ENCODE assay signal across 8 cellular contexts in the genomic region with DNA sequence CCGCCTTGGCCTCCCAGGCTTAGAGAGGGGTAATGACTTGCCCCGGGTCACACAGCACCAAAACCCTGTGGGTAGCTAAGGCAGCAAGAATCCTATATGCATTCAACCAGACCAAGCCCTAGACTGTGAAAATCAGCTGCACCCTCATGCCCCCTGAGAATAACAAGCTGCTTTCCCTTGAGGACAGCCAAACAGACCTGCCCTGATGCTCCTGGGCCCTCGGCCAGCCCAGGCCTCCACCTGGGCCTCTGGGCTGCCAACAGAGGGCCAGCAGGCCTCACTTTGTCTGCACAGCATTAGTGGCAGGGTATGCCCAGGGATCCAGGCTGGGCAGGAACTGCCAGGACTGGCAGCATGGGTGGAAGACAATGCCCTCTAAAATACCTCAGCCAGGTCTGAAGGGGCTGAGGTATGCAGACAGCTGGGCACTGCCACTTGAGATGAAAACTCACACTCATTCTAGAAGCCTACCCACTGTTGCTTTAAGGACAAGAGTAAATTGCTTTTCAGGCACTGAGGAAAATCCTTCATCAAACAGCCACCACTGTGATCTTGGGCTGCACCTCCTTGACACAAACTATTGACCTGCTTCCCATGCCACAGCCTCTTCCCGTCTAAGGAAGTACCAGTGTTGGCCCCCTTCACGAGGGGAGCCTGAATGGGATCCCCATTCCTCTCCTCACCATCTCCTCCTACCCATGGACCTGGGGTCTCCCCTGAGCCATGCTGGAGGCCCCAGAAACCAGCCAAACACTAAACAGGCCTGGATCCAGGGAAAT. TPM values are rescaled to one million over a fixed set of nuclear protein-coding genes. Genes with fewer than 3 reads are reported as not detected.
DNase-seq lines count a peak whose midpoint lies in the region; ATAC-seq and TF ChIP-seq lines count a peak whose summit lies in the region.

No MANE protein-coding gene starts in this region.

- no peak overlapping the region for H2AFZ ChIP-seq in GM23338

- H3K36me3 ChIP-seq in CD4-positive, CD25-positive, alpha-beta regulatory T cell (ENCODE audit: control insufficient read depth, insufficient read depth, low read length): peaks cover 6% of the 10 kb centered on the region
- no peaks in the 10 kb centered on the region; the same call in 1 of the 2 replicates for H3K36me3 ChIP-seq in GM23338 (ENCODE audit: insufficient read depth)
- H3K36me3 ChIP-seq in mesendoderm (ENCODE audit: control insufficient read depth, insufficient read depth, low read length): peaks cover 2% of the 10 kb centered on the region
- H3K36me3 ChIP-seq in ovary: no peaks in the 10 kb centered on the region

- H3K4me3 Mint-ChIP-seq in CD4-positive, CD25-positive, alpha-beta regulatory T cell: peak overlapping the region in 3 of 4 donors; percentile 55 to 78 (median 76)
- peak overlapping the region; percentile 39; the same call in 1 of the 3 replicates for H3K4me3 Mint-ChIP-seq in GM23338
- H3K4me3 Mint-ChIP-seq in activated CD4-positive, alpha-beta memory T cell treated with anti-CD3 and anti-CD28 coated beads, Interleukin-2, amount 10 ng/mL, durations not matched to agents 7 days and 5 days: no peak overlapping the region

- no CpG with 5 or more reads among the region's 5 CpGs for WGBS in mesendoderm (ENCODE audit: extremely low coverage, insufficient coverage, low lambda C conversion rate)
- WGBS in ovary, 3 donors: 74 to 82% (median 81%) methylated on average over 5 of the region's 5 CpGs

- no peak overlapping the region for H2BK15ac ChIP-seq in mesendoderm (replicated peaks; ENCODE audit: low read depth)

- H4K5ac ChIP-seq in mesendoderm (ENCODE audit: low read length): peak overlapping the region; percentile 35

- intact Hi-C loops in ovary (cut with DNase I): no loop called here

- H3K9me2 ChIP-seq in GM23338 (ENCODE audit: insufficient read depth): no peaks in the 10 kb centered on the region

- H3K23ac ChIP-seq in mesendoderm (ENCODE audit: low read length): peak overlapping the region; percentile 81

- DNase-seq in CD4-positive, CD25-positive, alpha-beta regulatory T cell: no peak
- DNase-seq in GM23338 (ENCODE audit: low spot score) (no peak), mesendoderm (no peak), AML-193 (lab: John Stamatoyannopoulos, UW) (no peak), ovary (no peak)
- DNase-seq in activated CD4-positive, alpha-beta memory T cell treated with anti-CD3 and anti-CD28 coated beads, Interleukin-2, amount 10 ng/mL, durations not matched to agents 7 days and 5 days: no peak

- H3K27ac ChIP-seq in CD4-positive, CD25-positive, alpha-beta regulatory T cell (ENCODE audit: insufficient read depth, low read length, poor library complexity, severe bottlenecking): peak overlapping the region; percentile 73
- H3K27ac ChIP-seq in GM23338 (ENCODE audit: low read depth) (peak overlapping the region; percentile 93), mesendoderm (ENCODE audit: low read depth, low read length) (peak overlapping the region; percentile 84), ovary (peak overlapping the region in 1 of 2 donors; percentile 26)

- H2BK120ac ChIP-seq in mesendoderm (ENCODE audit: low read depth, low read length): peak overlapping the region; percentile 75

- peak overlapping the region; percentile 30 for H4K8ac ChIP-seq in mesendoderm (ENCODE audit: low read depth, low read length)

- H3K4me1 ChIP-seq in CD4-positive, CD25-positive, alpha-beta regulatory T cell (ENCODE audit: control insufficient read depth, insufficient read depth, low read length, poor library complexity, severe bottlenecking): peaks cover 53% of the 10 kb centered on the region
- peaks cover 57% of the 10 kb centered on the region for H3K4me1 ChIP-seq in GM23338 (ENCODE audit: insufficient read depth)
- peaks cover 44% of the 10 kb centered on the region for H3K4me1 ChIP-seq in mesendoderm (ENCODE audit: control insufficient read depth, low read depth, low read length)
- peaks cover 46% of the 10 kb centered on the region for H3K4me1 ChIP-seq in ovary (ENCODE audit: insufficient read depth)

- peak overlapping the region; percentile 88 for H3K56ac ChIP-seq in mesendoderm (ENCODE audit: low read length)

- H3K4me1 Mint-ChIP-seq in CD4-positive, CD25-positive, alpha-beta regulatory T cell: peaks cover 0 to 80% (median 60%) of the 10 kb centered on the region in 4 donors
- H3K4me1 Mint-ChIP-seq in GM23338: peaks cover 63% of the 10 kb centered on the region
- H3K4me1 Mint-ChIP-seq in activated CD4-positive, alpha-beta memory T cell treated with anti-CD3 and anti-CD28 coated beads, Interleukin-2, amount 10 ng/mL, durations not matched to agents 7 days and 5 days: peaks cover 42% of the 10 kb centered on the region

- peaks cover 4% of the 10 kb centered on the region; the same call in 1 of the 2 replicates for H4K20me1 ChIP-seq in GM23338 (replicated peaks; ENCODE audit: insufficient read depth)

- H2AK5ac ChIP-seq in mesendoderm (ENCODE audit: low read length): peak overlapping the region; percentile 96

- peaks cover 5% of the 10 kb centered on the region for H3K36me3 Mint-ChIP-seq in CD4-positive, CD25-positive, alpha-beta regulatory T cell
- H3K36me3 Mint-ChIP-seq in GM23338 (ENCODE audit: low read depth): peaks cover 19% of the 10 kb centered on the region
- H3K36me3 Mint-ChIP-seq in activated CD4-positive, alpha-beta memory T cell treated with anti-CD3 and anti-CD28 coated beads, Interleukin-2, amount 10 ng/mL, durations not matched to agents 7 days and 5 days (ENCODE audit: low read depth): peaks cover 12% of the 10 kb centered on the region

- H3K4me2 ChIP-seq in GM23338 (peak overlapping the region; percentile 73), mesendoderm (ENCODE audit: low read length) (no peak overlapping the region)

- no peaks in the 10 kb centered on the region for H3K9me3 Mint-ChIP-seq in CD4-positive, CD25-positive, alpha-beta regulatory T cell
- no peaks in the 10 kb centered on the region for H3K9me3 Mint-ChIP-seq in GM23338
- no peaks in the 10 kb centered on the region for H3K9me3 Mint-ChIP-seq in activated CD4-positive, alpha-beta memory T cell treated with anti-CD3 and anti-CD28 coated beads, Interleukin-2, amount 10 ng/mL, durations not matched to agents 7 days and 5 days

- no peak for TF ChIP-seq POLR2A in ovary (IDR thresholded peaks at IDR 0.05)

- H3K9ac ChIP-seq in mesendoderm (ENCODE audit: low read length): peak overlapping the region; percentile 63

- peak overlapping the region; percentile 59 for H3K4me3 ChIP-seq in CD4-positive, CD25-positive, alpha-beta regulatory T cell (ENCODE audit: low read depth, low read length)
- H3K4me3 ChIP-seq in GM23338 (peak overlapping the region; percentile 34; the same call in 1 of the 2 replicates), mesendoderm (ENCODE audit: low read length) (no peak overlapping the region), ovary (no peak overlapping the region)

- CTCF ChIA-PET in activated CD4-positive, alpha-beta memory T cell treated with anti-CD3 and anti-CD28 coated beads, Interleukin-2, amount 10 ng/mL, durations not matched to agents 7 days and 5 days (lab: Charles Lee): no interaction called here

- TF ChIP-seq CTCF in GM23338 (conservative IDR thresholded peaks at IDR 0.05; ENCODE audit: low read depth in 2 of 2): no peak
- TF ChIP-seq CTCF in ovary (IDR thresholded peaks at IDR 0.05): no peak

- no peaks in the 10 kb centered on the region for H3K27me3 Mint-ChIP-seq in CD4-positive, CD25-positive, alpha-beta regulatory T cell
- H3K27me3 Mint-ChIP-seq in GM23338 (ENCODE audit: insufficient read depth, low read depth, poor library complexity): peaks cover 7% of the 10 kb centered on the region
- H3K27me3 Mint-ChIP-seq in activated CD4-positive, alpha-beta memory T cell treated with anti-CD3 and anti-CD28 coated beads, Interleukin-2, amount 10 ng/mL, durations not matched to agents 7 days and 5 days: no peaks in the 10 kb centered on the region

- POLR2A ChIA-PET in activated CD4-positive, alpha-beta memory T cell treated with anti-CD3 and anti-CD28 coated beads, Interleukin-2, amount 10 ng/mL, durations not matched to agents 7 days and 5 days (lab: Charles Lee): interaction anchor here (2.0 kb wide), 1 partner anchor 49 kb away, joined by 10 read pairs; no protein-coding TSS in a partner anchor

- H3K9me3 ChIP-seq in CD4-positive, CD25-positive, alpha-beta regulatory T cell (ENCODE audit: control insufficient read depth in 2 of 2, low read length in 2 of 2): no peaks in the 10 kb centered on the region
- no peaks in the 10 kb centered on the region for H3K9me3 ChIP-seq in ovary

- peaks cover 90% of the 10 kb centered on the region for H3K79me2 ChIP-seq in GM23338 (replicated peaks; ENCODE audit: insufficient read depth)
- H3K79me2 ChIP-seq in mesendoderm (ENCODE audit: control insufficient read depth, insufficient read depth, low read length): peaks cover 56% of the 10 kb centered on the region

- ATAC-seq in CD4-positive, CD25-positive, alpha-beta regulatory T cell (ENCODE audit: low read depth in 2 of 2): no peak
- ATAC-seq in GM23338 (no peak), GM18867 (IDR thresholded peaks at IDR 0.05; ENCODE audit: unreplicated experiment) (no peak), GM19324 (IDR thresholded peaks at IDR 0.05; ENCODE audit: low FRiP score, unreplicated experiment) (no peak)

- H3K4ac ChIP-seq in mesendoderm (ENCODE audit: low read depth, low read length): peak overlapping the region; percentile 84

- peak overlapping the region; percentile 79 for H2BK5ac ChIP-seq in mesendoderm (ENCODE audit: low read length)

- peak overlapping the region; percentile 60 to 92 (median 86) for H3K27ac Mint-ChIP-seq in CD4-positive, CD25-positive, alpha-beta regulatory T cell
- peak overlapping the region; percentile 96 for H3K27ac Mint-ChIP-seq in GM23338
- peak overlapping the region; percentile 77 for H3K27ac Mint-ChIP-seq in activated CD4-positive, alpha-beta memory T cell treated with anti-CD3 and anti-CD28 coated beads, Interleukin-2, amount 10 ng/mL, durations not matched to agents 7 days and 5 days

- H3F3A ChIP-seq in GM23338 (replicated peaks; ENCODE audit: low read depth): peaks cover 18% of the 10 kb centered on the region

- H3K27me3 ChIP-seq in CD4-positive, CD25-positive, alpha-beta regulatory T cell (ENCODE audit: control insufficient read depth, insufficient read depth, low read length): no peaks in the 10 kb centered on the region
- H3K27me3 ChIP-seq in GM23338 (ENCODE audit: insufficient read depth): no peaks in the 10 kb centered on the region
- H3K27me3 ChIP-seq in mesendoderm (ENCODE audit: insufficient read depth, low read length, poor library complexity): no peaks in the 10 kb centered on the region
- H3K27me3 ChIP-seq in ovary: no peaks in the 10 kb centered on the region

- TF ChIP-seq EP300 in ovary (IDR thresholded peaks at IDR 0.05): no peak

- H3K79me1 ChIP-seq in mesendoderm (ENCODE audit: low read length): peaks cover 34% of the 10 kb centered on the region

- peak overlapping the region; percentile 70 for H3K18ac ChIP-seq in mesendoderm (ENCODE audit: low read length)

RNA-seq across cellular contexts. Expression of gene ST3GAL2, which starts 8.8 kb away (rescaled TPM):
- total RNA-seq in CD4-positive, CD25-positive, alpha-beta regulatory T cell: 22.1 TPM
- 10 to 100 TPM; 10.5 to 17.5 (median 14.6) TPM for polyA plus RNA-seq in CD4-positive, CD25-positive, alpha-beta regulatory T cell
- total RNA-seq in GM23338 (2014; rRNA removed; shearing (Covaris generic)): 36.8 and 39.8 TPM in 2 replicates
- polyA plus RNA-seq in GM23338 (2016; fragmentation: Nextera tagmentation; extraction: Ambion mirVana): 12.1 and 12.3 TPM in 2 replicates
- total RNA-seq in activated CD4-positive, alpha-beta memory T cell treated with anti-CD3 and anti-CD28 coated beads, Interleukin-2, amount 10 ng/mL, durations not matched to agents 7 days and 5 days: 10 to 100 TPM; 21.6 to 22.7 TPM
- 23.5 TPM for polyA plus RNA-seq in mesendoderm (2013, experiment 1 of 2)
- polyA plus RNA-seq in mesendoderm (2013, experiment 2 of 2): 23.1 TPM
- total RNA-seq in ovary: 10 to 100 TPM; 12.3 to 49.7 (median 25.0) TPM
- 10 to 100 TPM in 1 of 2 donors, 1 to 10 TPM in 1; 6.2 to 13.4 TPM for polyA plus RNA-seq in ovary

RNA-seq across cellular contexts. Expression of gene FCSK, which starts 24.3 kb away (rescaled TPM):
- total RNA-seq in CD4-positive, CD25-positive, alpha-beta regulatory T cell: 28.5 TPM
- 10 to 100 TPM in 1 of 4 donors, 1 to 10 TPM in 3; 5.7 to 11.5 (median 7.7) TPM for polyA plus RNA-seq in CD4-positive, CD25-positive, alpha-beta regulatory T cell
- 4.0 and 8.0 TPM in 2 replicates for total RNA-seq in GM23338 (2014; rRNA removed; shearing (Covaris generic))
- polyA plus RNA-seq in GM23338 (2016; fragmentation: Nextera tagmentation; extraction: Ambion mirVana): 1.5 and 2.3 TPM in 2 replicates
- 10 to 100 TPM; 17.3 to 17.4 TPM for total RNA-seq in activated CD4-positive, alpha-beta memory T cell treated with anti-CD3 and anti-CD28 coated beads, Interleukin-2, amount 10 ng/mL, durations not matched to agents 7 days and 5 days
- polyA plus RNA-seq in mesendoderm (2013, experiment 1 of 2): 1.4 TPM
- 1.4 TPM for polyA plus RNA-seq in mesendoderm (2013, experiment 2 of 2)
- total RNA-seq in ovary: 10 to 100 TPM; 15.0 to 29.4 (median 20.4) TPM
- polyA plus RNA-seq in ovary: 10 to 100 TPM in 1 of 2 donors, 1 to 10 TPM in 1; 5.1 to 11.8 TPM

Comparison
In these comparisons a context has a peak if more than half of its experiments do, and no peak if none do; other contexts are left out.
1. H3K4me3 ChIP-seq: peak in CD4-positive, CD25-positive, alpha-beta regulatory T cell (single experiment) and GM23338 (single experiment); none in mesendoderm (single experiment) and ovary (single experiment).
2. Peak in every context shown above with its lines, with median percentiles within 50 percentile points of each other: H3K27ac Mint-ChIP-seq.